In the genomic region with DNA sequence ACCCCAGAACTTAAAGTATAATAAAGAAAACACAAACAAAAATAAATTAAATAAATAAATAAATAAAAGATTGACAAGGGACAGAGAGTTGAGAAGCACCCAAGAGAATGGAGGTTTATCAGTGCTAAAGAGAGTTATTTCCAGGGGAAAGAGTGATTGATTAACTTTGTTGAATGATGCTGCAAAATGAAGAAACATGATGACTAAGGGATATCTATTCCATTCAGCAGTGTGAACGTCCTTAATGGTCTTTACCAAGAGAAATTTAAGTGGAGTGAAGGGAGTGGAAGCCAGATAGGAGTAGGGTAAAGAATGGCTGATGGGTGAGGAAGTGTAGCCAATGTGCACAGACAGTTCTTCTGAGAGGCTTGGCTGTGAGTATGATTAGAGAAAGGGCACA, we compare ENCODE assay signal across 34 cellular contexts. TPM values are rescaled to one million over a fixed set of nuclear protein-coding genes. Genes with fewer than 3 reads are reported as not detected.
"Had no signal": no experiment of that assay in that cellular context is flagged by ENCODE, and none has a peak within 500 bp of the region (broad histone marks: within the 10 kb centered on the region; RNA-seq: fewer than 3 reads in every experiment).

No MANE protein-coding gene starts in this region.

- H3K27me3 ChIP-seq: colonic mucosa, gastrocnemius medialis, heart right ventricle, left lung had no signal

- H3K36me3 Mint-ChIP-seq: mesothelial cell of epicardium had no signal

- ATAC-seq: effector memory CD8-positive, alpha-beta T cell; esophagus mucosa; gastrocnemius medialis; heart right ventricle; left lung; left ventricle myocardium superior; lower lobe of right lung; mucosa of descending colon had no signal

- H3K9me3 Mint-ChIP-seq: dendritic cell treated with granulocyte-macrophage colony-stimulating factor and Interleukin-4, amounts not matched to agents 40 ng/mL and 50 ng/mL, for 4 days had no signal

- H3K4me3 Mint-ChIP-seq: dendritic cell treated with granulocyte-macrophage colony-stimulating factor and Interleukin-4, amounts not matched to agents 40 ng/mL and 50 ng/mL, for 4 days; effector memory CD8-positive, alpha-beta T cell; endodermal cell; mesothelial cell of epicardium; naive B cell had no signal

- H3K4me3 ChIP-seq: colonic mucosa, esophagus squamous epithelium, gastrocnemius medialis, heart right ventricle, left lung, lower lobe of right lung, mucosa of descending colon had no signal

- H3K4me1 ChIP-seq: colonic mucosa, esophagus squamous epithelium, gastrocnemius medialis, heart right ventricle, left lung, lower lobe of right lung had no signal

- H3K9me3 ChIP-seq: colonic mucosa, esophagus squamous epithelium, gastrocnemius medialis, lower lobe of right lung, mucosa of descending colon had no signal

- H3K27ac Mint-ChIP-seq: dendritic cell treated with granulocyte-macrophage colony-stimulating factor and Interleukin-4, amounts not matched to agents 40 ng/mL and 50 ng/mL, for 4 days; endodermal cell; mesothelial cell of epicardium had no signal

- H3K4me1 Mint-ChIP-seq: mesothelial cell of epicardium, naive B cell had no signal

- DNase-seq: colonic mucosa; cortex of kidney; effector CD8-positive, alpha-beta T cell; effector memory CD8-positive, alpha-beta T cell; endodermal cell; erythroblast; esophagus squamous epithelium; foreskin fibroblast; foreskin melanocyte; gastrocnemius medialis; glutamatergic neuron; head of caudate nucleus; heart right ventricle; hippocampal formation; islet precursor cell; kidney; kidney glomerular epithelial cell; left lung; left ventricle myocardium superior; lower lobe of right lung; mesenchymal stem cell; mucosa of descending colon; naive B cell had no signal

- H3K36me3 ChIP-seq: colonic mucosa, esophagus squamous epithelium, gastrocnemius medialis, heart right ventricle, left lung, lower lobe of right lung had no signal

- FAIRE-seq: endometrium, kidney had no signal

- H3K27ac ChIP-seq: colonic mucosa, epithelial cell of prostate, esophagus squamous epithelium, gastrocnemius medialis, heart right ventricle, left lung, lower lobe of right lung had no signal

RNA-seq across cellular contexts. Expression of a gene that starts 11.1 kb away (rescaled TPM):
- total RNA-seq: colonic mucosa, dermis microvascular lymphatic vessel endothelial cell, endodermal cell, esophagus mucosa, esophagus squamous epithelium, gastrocnemius medialis, glomerular endothelial cell, kidney, left lung, lower leg skin, lower lobe of right lung, lung microvascular endothelial cell, mesenteric fat pad, mesothelial cell of epicardium, mucosa of descending colon, myocyte had no signal
- polyA plus RNA-seq: heart right ventricle had no signal
